1 cellular context compared by ENCODE assay signal in genomic region chr9:92098638-92099037, GRCh38.
TF ChIP-seq lines count a peak whose summit lies in the region.

No MANE protein-coding gene starts in this region.

TF ChIP-seq in GM12878, 131 proteins besides CTCF, POLR2A, EP300 and RAD21:
- TF ChIP-seq CEBPZ (IDR thresholded peaks at IDR 0.05; ENCODE audit: low read depth, low read length) (no peak), ZNF217 (IDR thresholded peaks at IDR 0.05) (no peak)
